In the genomic region with DNA sequence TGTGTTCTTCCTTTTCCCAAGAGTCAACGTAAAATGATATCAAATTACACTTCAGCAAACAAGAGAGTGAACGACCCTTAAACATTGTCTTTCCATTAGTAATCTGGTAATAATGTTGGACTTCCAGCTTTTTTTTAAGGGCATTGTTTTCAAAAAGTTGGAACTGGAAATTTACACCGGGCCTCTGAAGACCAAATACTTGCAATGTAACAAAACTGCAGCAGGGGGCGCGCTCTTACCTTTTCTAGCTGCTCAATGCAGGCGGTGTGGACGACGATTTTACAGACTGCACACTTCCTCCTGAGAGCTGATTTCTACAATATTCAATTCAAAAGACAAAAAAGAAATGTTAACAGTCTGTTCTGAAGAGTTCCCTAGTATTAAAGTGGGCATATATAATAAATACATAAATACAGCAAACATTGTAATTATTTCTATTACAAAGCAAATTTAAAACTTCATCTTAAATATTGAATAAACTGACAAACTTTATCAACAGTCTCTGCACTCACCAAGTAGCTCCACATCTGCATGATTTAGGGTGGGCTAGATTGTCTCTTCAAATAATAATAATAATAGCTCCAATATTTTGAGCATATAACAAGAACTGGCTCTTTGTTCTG, we compare ENCODE assay signal across 1 cellular context.
TF ChIP-seq lines count a peak whose summit lies in the region.

No MANE protein-coding gene starts in this region.

TF ChIP-seq in H1, 55 proteins besides CTCF, POLR2A, EP300 and RAD21:
- TF ChIP-seq JUN (IDR thresholded peaks at IDR 0.05; ENCODE audit: low read depth, low read length), result no peak
- no peak for TF ChIP-seq TCF12 (IDR thresholded peaks at IDR 0.05; ENCODE audit: low read depth, low read length)
- TF ChIP-seq RBBP5 (IDR thresholded peaks at IDR 0.05; ENCODE audit: borderline replicate concordance, low read depth, low read length), result no peak
